ENCODE assay signal across 14 cellular contexts in genomic region chr4:113593400-113594230, GRCh38.
DNase-seq lines count a peak whose midpoint lies in the region; ATAC-seq and TF ChIP-seq lines count a peak whose summit lies in the region.
"Had no signal": no experiment of that assay in that cellular context is flagged by ENCODE, and none has a peak within 500 bp of the region (broad histone marks: within the 10 kb centered on the region; RNA-seq: fewer than 3 reads in every experiment).

No MANE protein-coding gene starts in this region.

- H3K9ac ChIP-seq in SK-N-SH, result no peak overlapping the region

- peaks cover 5% of the 10 kb centered on the region for H3F3A ChIP-seq in SK-N-SH (replicated peaks; ENCODE audit: insufficient read depth)

- no peaks in the 10 kb centered on the region for H3K9me3 Mint-ChIP-seq in activated naive CD8-positive, alpha-beta T cell treated with anti-CD3 and anti-CD28 coated beads, Interleukin-2, amount 50 U/mL, for 24 hours
- no peaks in the 10 kb centered on the region for H3K9me3 Mint-ChIP-seq in CD8-positive, alpha-beta memory T cell

- no peak overlapping the region for H3K27ac ChIP-seq in CD8-positive, alpha-beta memory T cell (ENCODE audit: low read depth, low read length)
- no peak overlapping the region for H3K27ac ChIP-seq in SK-N-SH (ENCODE audit: low read depth in 2 of 2, low read length in 1 of 2)
- H3K27ac ChIP-seq: dorsolateral prefrontal cortex had no signal

- ATAC-seq in GM18858 (IDR thresholded peaks at IDR 0.05; ENCODE audit: unreplicated experiment), result peak; percentile 75
- ATAC-seq in GM21515 (IDR thresholded peaks at IDR 0.05; ENCODE audit: unreplicated experiment), result peak; percentile 73
- peak; percentile 46 for ATAC-seq in HG03196 (IDR thresholded peaks at IDR 0.05; ENCODE audit: unreplicated experiment)
- ATAC-seq in activated naive CD8-positive, alpha-beta T cell treated with anti-CD3 and anti-CD28 coated beads, Interleukin-2, amount 50 U/mL, for 24 hours, result peak; percentile 9
- no peak for ATAC-seq in left lobe of liver
- ATAC-seq: HCT116 had no signal

- H3K36me3 Mint-ChIP-seq in activated naive CD8-positive, alpha-beta T cell treated with anti-CD3 and anti-CD28 coated beads, Interleukin-2, amount 50 U/mL, for 24 hours (ENCODE audit: low read depth), result peaks cover 68% of the 10 kb centered on the region
- H3K36me3 Mint-ChIP-seq in CD8-positive, alpha-beta memory T cell, result peaks cover 9 to 23% (median 12%) of the 10 kb centered on the region in 3 donors

- H3K4me3 Mint-ChIP-seq in activated naive CD8-positive, alpha-beta T cell treated with anti-CD3 and anti-CD28 coated beads, Interleukin-2, amount 50 U/mL, for 24 hours, result no peak overlapping the region
- H3K4me3 Mint-ChIP-seq in CD8-positive, alpha-beta memory T cell, result no peak overlapping the region
- H3K4me3 Mint-ChIP-seq: neural crest cell had no signal

- TF ChIP-seq CTCF in SK-N-SH (IDR thresholded peaks at IDR 0.05), result no peak

- H2AFZ ChIP-seq in SK-N-SH (ENCODE audit: low read depth), result no peak overlapping the region

- no peaks in the 10 kb centered on the region for H3K36me3 ChIP-seq in CD8-positive, alpha-beta memory T cell (ENCODE audit: insufficient read depth, low read length)
- H3K36me3 ChIP-seq in SK-N-SH (replicated peaks in 1 of 2; ENCODE audit: control insufficient read depth in 1 of 2, insufficient read depth in 2 of 2, low read length in 1 of 2), result peaks cover 2 to 30% of the 10 kb centered on the region in 2 experiments

- H3K9me3 ChIP-seq in CD8-positive, alpha-beta memory T cell (ENCODE audit: low read length), result no peaks in the 10 kb centered on the region
- no peaks in the 10 kb centered on the region for H3K9me3 ChIP-seq in SK-N-SH

- POLR2A ChIA-PET in CD8-positive, alpha-beta memory T cell (lab: Charles Lee), result no interaction called here
- POLR2A ChIA-PET in SK-N-SH (lab: Yijun Ruan, JAX), result no interaction called here

- peaks cover 61% of the 10 kb centered on the region for H3K4me1 Mint-ChIP-seq in activated naive CD8-positive, alpha-beta T cell treated with anti-CD3 and anti-CD28 coated beads, Interleukin-2, amount 50 U/mL, for 24 hours
- peaks cover 48 to 72% (median 59%) of the 10 kb centered on the region in 3 donors for H3K4me1 Mint-ChIP-seq in CD8-positive, alpha-beta memory T cell

- H3K27ac Mint-ChIP-seq in activated naive CD8-positive, alpha-beta T cell treated with anti-CD3 and anti-CD28 coated beads, Interleukin-2, amount 50 U/mL, for 24 hours, result peak overlapping the region; percentile 46
- peak overlapping the region in 2 of 8 donors; percentile 36 to 55 for H3K27ac Mint-ChIP-seq in CD8-positive, alpha-beta memory T cell

- H3K9me2 ChIP-seq in SK-N-SH, result no peaks in the 10 kb centered on the region

- no peak for DNase-seq in activated naive CD8-positive, alpha-beta T cell treated with anti-CD3 and anti-CD28 coated beads, Interleukin-2, amount 50 U/mL, for 24 hours
- no peak for DNase-seq in CD8-positive, alpha-beta memory T cell
- no peak for DNase-seq in left lobe of liver (ENCODE audit: low spot score)
- DNase-seq in NCI-H345 (lab: John Stamatoyannopoulos, UW), result no peak
- no peak for DNase-seq in SK-N-SH
- DNase-seq: activated effector memory CD4-positive, alpha-beta T cell treated with Interleukin-2 at 50 U/mL for 16 hours; DMS79; dorsolateral prefrontal cortex; NCI-H1105 treated with DMSO at 0.1 percent for 48 hours had no signal

- H3K4me3 ChIP-seq in CD8-positive, alpha-beta memory T cell (ENCODE audit: low read length), result no peak overlapping the region
- no peak overlapping the region for H3K4me3 ChIP-seq in SK-N-SH (ENCODE audit: low read depth in 2 of 2, low read length in 1 of 2)
- H3K4me3 ChIP-seq: dorsolateral prefrontal cortex had no signal

- H3K4me2 ChIP-seq in SK-N-SH, result no peak overlapping the region

- no peak for TF ChIP-seq EP300 in SK-N-SH (IDR thresholded peaks at IDR 0.05; ENCODE audit: borderline replicate concordance in 1 of 2, low read depth in 1 of 2, low read length in 1 of 2)

- H3K79me2 ChIP-seq in SK-N-SH (ENCODE audit: insufficient read depth), result peaks cover 12% of the 10 kb centered on the region

- H3K4me1 ChIP-seq in CD8-positive, alpha-beta memory T cell (ENCODE audit: insufficient read depth, low read length), result peaks cover 11% of the 10 kb centered on the region
- no peaks in the 10 kb centered on the region; a peak in 1 of 4 replicates for H3K4me1 ChIP-seq in SK-N-SH (ENCODE audit: control insufficient read depth in 1 of 2, insufficient read depth in 2 of 2, low read depth in 1 of 2, low read length in 1 of 2)

- H3K27me3 Mint-ChIP-seq in activated naive CD8-positive, alpha-beta T cell treated with anti-CD3 and anti-CD28 coated beads, Interleukin-2, amount 50 U/mL, for 24 hours, result no peaks in the 10 kb centered on the region
- H3K27me3 Mint-ChIP-seq in CD8-positive, alpha-beta memory T cell, result no peaks in the 10 kb centered on the region

- no peak for TF ChIP-seq RAD21 in SK-N-SH (IDR thresholded peaks at IDR 0.05; ENCODE audit: low read length)

- WGBS in SK-N-SH (ENCODE audit: low lambda C conversion rate), result 100% methylated on average over 1 of the region's 1 CpG

- peaks cover 5% of the 10 kb centered on the region for H4K20me1 ChIP-seq in SK-N-SH (ENCODE audit: insufficient read depth)

- CTCF ChIA-PET in CD8-positive, alpha-beta memory T cell (lab: Charles Lee), result interaction anchor here (0.6 kb wide), 1 partner anchor 439 kb away, joined by 3 read pairs; no protein-coding TSS in a partner anchor
- CTCF ChIA-PET in SK-N-SH (lab: Yijun Ruan, JAX), result no interaction called here

- no peaks in the 10 kb centered on the region for H3K27me3 ChIP-seq in CD8-positive, alpha-beta memory T cell (ENCODE audit: insufficient read depth, low read length, poor library complexity, severe bottlenecking)
- H3K27me3 ChIP-seq in SK-N-SH (ENCODE audit: insufficient read depth), result no peaks in the 10 kb centered on the region
- H3K27me3 ChIP-seq: dorsolateral prefrontal cortex had no signal

TF ChIP-seq in SK-N-SH, 30 proteins besides CTCF, POLR2A, EP300 and RAD21:
- TF ChIP-seq MXI1 (IDR thresholded peaks at IDR 0.05; ENCODE audit: low read depth, low read length) (no peak), RXRA (IDR thresholded peaks at IDR 0.05; ENCODE audit: borderline replicate concordance, low read depth) (no peak), ZBTB33 (IDR thresholded peaks at IDR 0.05; ENCODE audit: borderline replicate concordance, low read depth) (no peak)
